In genomic region chr17:17970699-17971430, GRCh38 we compare ENCODE assay signal across 8 cellular contexts. TPM values are rescaled to one million over a fixed set of nuclear protein-coding genes. Genes with fewer than 3 reads are reported as not detected.
DNase-seq lines count a peak whose midpoint lies in the region; ATAC-seq lines count a peak whose summit lies in the region.

No MANE protein-coding gene starts in this region.

- H3K4me1 Mint-ChIP-seq in activated T-helper 2 cell treated with anti-CD3 and anti-CD28 coated beads, Interferon-gamma antibody, Interleukin-2, Interleukin-4, amounts not matched to agents 10 μg/mL and 5 μg/mL and 100 μg/mL, durations not matched to agents 14 hours and 24 hours and 36 hours (ENCODE audit: low read depth), result peaks cover 40% of the 10 kb centered on the region
- peaks cover 13 to 14% of the 10 kb centered on the region in 2 donors for H3K4me1 Mint-ChIP-seq in stimulated activated naive B cell treated with anti-CD40 and anti-IgM and Interleukin-4, amounts not matched to agents 10 μg/mL and 1 μg/mL and 100 μg/mL, for 72 hours

- peak; percentile 42 for DNase-seq in SIG-M5 treated with dmso at 0.1 percent for 504 hours (lab: John Stamatoyannopoulos, UW; ENCODE audit: unreplicated experiment)
- no peak for DNase-seq in SIG-M5 (lab: John Stamatoyannopoulos, UW)
- no peak for DNase-seq in activated T-helper 2 cell treated with anti-CD3 and anti-CD28 coated beads, Interferon-gamma antibody, Interleukin-2, Interleukin-4, amounts not matched to agents 10 μg/mL and 5 μg/mL and 100 μg/mL, durations not matched to agents 14 hours and 24 hours and 36 hours (ENCODE audit: low spot score)
- no peak for DNase-seq in stimulated activated naive B cell treated with anti-CD40 and anti-IgM and Interleukin-4, amounts not matched to agents 10 μg/mL and 1 μg/mL and 100 μg/mL, for 72 hours
- no peak for DNase-seq in LoVo (ENCODE audit: low spot score)

- H3K36me3 Mint-ChIP-seq in activated T-helper 2 cell treated with anti-CD3 and anti-CD28 coated beads, Interferon-gamma antibody, Interleukin-2, Interleukin-4, amounts not matched to agents 10 μg/mL and 5 μg/mL and 100 μg/mL, durations not matched to agents 14 hours and 24 hours and 36 hours (ENCODE audit: low read depth), result no peaks in the 10 kb centered on the region
- no peaks in the 10 kb centered on the region for H3K36me3 Mint-ChIP-seq in stimulated activated naive B cell treated with anti-CD40 and anti-IgM and Interleukin-4, amounts not matched to agents 10 μg/mL and 1 μg/mL and 100 μg/mL, for 72 hours

- H3K27ac ChIP-seq in iPS-20b (ENCODE audit: low read length), result no peak overlapping the region

- H3K36me3 ChIP-seq in iPS-20b (ENCODE audit: insufficient read depth, low read depth, low read length), result no peaks in the 10 kb centered on the region

- H3K27me3 Mint-ChIP-seq in activated T-helper 2 cell treated with anti-CD3 and anti-CD28 coated beads, Interferon-gamma antibody, Interleukin-2, Interleukin-4, amounts not matched to agents 10 μg/mL and 5 μg/mL and 100 μg/mL, durations not matched to agents 14 hours and 24 hours and 36 hours (ENCODE audit: low read depth), result no peaks in the 10 kb centered on the region
- H3K27me3 Mint-ChIP-seq in stimulated activated naive B cell treated with anti-CD40 and anti-IgM and Interleukin-4, amounts not matched to agents 10 μg/mL and 1 μg/mL and 100 μg/mL, for 72 hours, result no peaks in the 10 kb centered on the region

- no peaks in the 10 kb centered on the region for H3K9me3 ChIP-seq in iPS-20b (ENCODE audit: insufficient read depth, low read depth, low read length)

- H3K4me3 Mint-ChIP-seq in activated T-helper 2 cell treated with anti-CD3 and anti-CD28 coated beads, Interferon-gamma antibody, Interleukin-2, Interleukin-4, amounts not matched to agents 10 μg/mL and 5 μg/mL and 100 μg/mL, durations not matched to agents 14 hours and 24 hours and 36 hours (ENCODE audit: low read depth), result peak overlapping the region; percentile 80
- H3K4me3 Mint-ChIP-seq in stimulated activated naive B cell treated with anti-CD40 and anti-IgM and Interleukin-4, amounts not matched to agents 10 μg/mL and 1 μg/mL and 100 μg/mL, for 72 hours, result peak overlapping the region; percentile 96

- H3K27ac Mint-ChIP-seq in activated T-helper 2 cell treated with anti-CD3 and anti-CD28 coated beads, Interferon-gamma antibody, Interleukin-2, Interleukin-4, amounts not matched to agents 10 μg/mL and 5 μg/mL and 100 μg/mL, durations not matched to agents 14 hours and 24 hours and 36 hours, result no peak overlapping the region
- H3K27ac Mint-ChIP-seq in stimulated activated naive B cell treated with anti-CD40 and anti-IgM and Interleukin-4, amounts not matched to agents 10 μg/mL and 1 μg/mL and 100 μg/mL, for 72 hours, result peak overlapping the region; percentile 82

- H3K4me1 ChIP-seq in iPS-20b (ENCODE audit: insufficient read depth, low read length), result 0 out of 2 replicates have a peak, but pooled peaks cover 3% of the 10 kb centered on the region

- 0 out of 2 replicates have a peak overlapping the region, but pooled peaks have one; percentile 76 for H3K4me3 ChIP-seq in iPS-20b (ENCODE audit: low read length)

- no peak overlapping the region for H3K9ac ChIP-seq in iPS-20b (ENCODE audit: low read depth, low read length)

- H3K27me3 ChIP-seq in iPS-20b (ENCODE audit: insufficient read depth, low read length), result no peaks in the 10 kb centered on the region

- no peak for ATAC-seq in stimulated activated naive B cell treated with anti-CD40 and anti-IgM and Interleukin-4, amounts not matched to agents 10 μg/mL and 1 μg/mL and 100 μg/mL, for 72 hours (replicated peaks)
- no peak for ATAC-seq in GM18867 (IDR thresholded peaks at IDR 0.05; ENCODE audit: unreplicated experiment)
- ATAC-seq in GM18907 (IDR thresholded peaks at IDR 0.05; ENCODE audit: unreplicated experiment), result no peak

- H3K9me3 Mint-ChIP-seq in activated T-helper 2 cell treated with anti-CD3 and anti-CD28 coated beads, Interferon-gamma antibody, Interleukin-2, Interleukin-4, amounts not matched to agents 10 μg/mL and 5 μg/mL and 100 μg/mL, durations not matched to agents 14 hours and 24 hours and 36 hours, result no peaks in the 10 kb centered on the region
- no peaks in the 10 kb centered on the region for H3K9me3 Mint-ChIP-seq in stimulated activated naive B cell treated with anti-CD40 and anti-IgM and Interleukin-4, amounts not matched to agents 10 μg/mL and 1 μg/mL and 100 μg/mL, for 72 hours

- intact Hi-C loops in activated T-helper 2 cell treated with anti-CD3 and anti-CD28 coated beads, Interferon-gamma antibody, Interleukin-2, Interleukin-4, amounts not matched to agents 10 μg/mL and 5 μg/mL and 100 μg/mL, durations not matched to agents 14 hours and 24 hours and 36 hours (cut with micrococcal nuclease), result loop anchor here (5.0 kb wide), 1 partner anchor 289 kb away; the partner anchor contains the start of gene RAI1

RNA-seq across cellular contexts. Expression of gene TOM1L2, which starts 1.3 kb away (rescaled TPM):
- total RNA-seq in activated T-helper 2 cell treated with anti-CD3 and anti-CD28 coated beads, Interferon-gamma antibody, Interleukin-2, Interleukin-4, amounts not matched to agents 10 μg/mL and 5 μg/mL and 100 μg/mL, durations not matched to agents 14 hours and 24 hours and 36 hours, result 9.4 and 13.4 TPM in 2 replicates

RNA-seq across cellular contexts. Expression of gene DRC3, which starts 1.8 kb away (rescaled TPM):
- total RNA-seq in activated T-helper 2 cell treated with anti-CD3 and anti-CD28 coated beads, Interferon-gamma antibody, Interleukin-2, Interleukin-4, amounts not matched to agents 10 μg/mL and 5 μg/mL and 100 μg/mL, durations not matched to agents 14 hours and 24 hours and 36 hours, result not detected in 2 replicates
